Comparison of ENCODE assay signal across 15 cellular contexts in genomic region chr7:73909051-73909941, GRCh38. TPM values are rescaled to one million over a fixed set of nuclear protein-coding genes. Genes with fewer than 3 reads are reported as not detected.
A peak's percentile ranks its signal among the peaks of the same experiment; 100 is the strongest.
DNase-seq lines count a peak whose midpoint lies in the region; ATAC-seq and TF ChIP-seq lines count a peak whose summit lies in the region.
"Had no signal": no experiment of that assay in that cellular context is flagged by ENCODE, and none has a peak within 500 bp of the region (broad histone marks: within the 10 kb centered on the region; RNA-seq: fewer than 3 reads in every experiment).

No MANE protein-coding gene starts in this region.

- H3K4me1 ChIP-seq in Karpas-422 (ENCODE audit: low read length) (peaks cover 6% of the 10 kb centered on the region), left lung (no peaks in the 10 kb centered on the region), MM.1S (ENCODE audit: low read length) (no peaks in the 10 kb centered on the region)
- H3K4me1 ChIP-seq: adrenal gland, gastrocnemius medialis had no signal

- H3K36me3 Mint-ChIP-seq in activated B cell treated with CpG ODN at 0.5 μM for 24 hours (ENCODE audit: low read depth) = no peaks in the 10 kb centered on the region
- H3K36me3 Mint-ChIP-seq: mesothelial cell of epicardium had no signal

- H3K9me2 ChIP-seq in Karpas-422 (replicated peaks; ENCODE audit: insufficient read depth, low read length) (no peaks in the 10 kb centered on the region), MM.1S (replicated peaks; ENCODE audit: insufficient read depth, low read length) (no peaks in the 10 kb centered on the region)

- TF ChIP-seq CTCF in activated B cell treated with CpG ODN at 0.5 μM for 24 hours (IDR thresholded peaks at IDR 0.05) = no peak
- no peak for TF ChIP-seq CTCF in left lung (IDR thresholded peaks at IDR 0.05)
- no peak for TF ChIP-seq CTCF in MM.1S (IDR thresholded peaks at IDR 0.05; ENCODE audit: low read length)

- POLR2A ChIA-PET in activated B cell treated with CpG ODN at 0.5 μM for 24 hours (lab: Charles Lee) = no interaction called here

- H4K20me1 ChIP-seq in Karpas-422 (ENCODE audit: insufficient read depth, low read depth, low read length) = no peaks in the 10 kb centered on the region
- no peaks in the 10 kb centered on the region for H4K20me1 ChIP-seq in MM.1S (ENCODE audit: insufficient read depth, low read length)

- intact Hi-C loops in activated B cell treated with CpG ODN at 0.5 μM for 24 hours (cut with micrococcal nuclease) (no loop called here), left lung (cut with DNase I) (no loop called here)

- H3K4me3 ChIP-seq in Karpas-422 (ENCODE audit: low read length) (no peak overlapping the region), left lung (no peak overlapping the region), MM.1S (ENCODE audit: low read length) (no peak overlapping the region)
- H3K4me3 ChIP-seq: adrenal gland, gastrocnemius medialis, tibial artery had no signal

- H3K9me3 Mint-ChIP-seq in activated B cell treated with CpG ODN at 0.5 μM for 24 hours = no peaks in the 10 kb centered on the region

- peak; percentile 45 for ATAC-seq in activated B cell treated with CpG ODN at 0.5 μM for 24 hours (ENCODE audit: low read depth)
- peak; percentile 62 for ATAC-seq in left lung

- peak; percentile 38 to 48 for DNase-seq in AML-193 (lab: John Stamatoyannopoulos, UW)
- peak; percentile 63 for DNase-seq in Karpas-422
- no peak for DNase-seq in activated B cell treated with CpG ODN at 0.5 μM for 24 hours
- DNase-seq in left lung = peak; percentile 48 to 51
- no peak for DNase-seq in MM.1S
- no peak for DNase-seq in HT-29 (ENCODE audit: low spot score)
- no peak for DNase-seq in NCI-H146 (lab: John Stamatoyannopoulos, UW)
- DNase-seq in NCI-H1417 (lab: John Stamatoyannopoulos, UW) = no peak
- DNase-seq: gastrocnemius medialis, NCI-H1436 treated with DMSO at 0.1 percent for 48 hours, NCI-H69, T-helper 2 cell, tibial artery had no signal

- H3K9ac ChIP-seq in Karpas-422 (ENCODE audit: low read length) = no peak overlapping the region
- no peak overlapping the region for H3K9ac ChIP-seq in MM.1S (ENCODE audit: low read length)

- H3K36me3 ChIP-seq in Karpas-422 (ENCODE audit: insufficient read depth, low read length) (no peaks in the 10 kb centered on the region), left lung (no peaks in the 10 kb centered on the region), MM.1S (replicated peaks; ENCODE audit: insufficient read depth, low read length) (no peaks in the 10 kb centered on the region)
- H3K36me3 ChIP-seq: adrenal gland, gastrocnemius medialis, tibial artery had no signal

- peaks cover 3% of the 10 kb centered on the region for H3K27me3 Mint-ChIP-seq in activated B cell treated with CpG ODN at 0.5 μM for 24 hours

- CTCF ChIA-PET in activated B cell treated with CpG ODN at 0.5 μM for 24 hours (lab: Charles Lee) = no interaction called here

- no peaks in the 10 kb centered on the region for H3K79me2 ChIP-seq in Karpas-422 (ENCODE audit: low read length)
- no peaks in the 10 kb centered on the region for H3K79me2 ChIP-seq in MM.1S (ENCODE audit: low read length)

- peak overlapping the region; percentile 32 for H3K4me3 Mint-ChIP-seq in activated B cell treated with CpG ODN at 0.5 μM for 24 hours
- H3K4me3 Mint-ChIP-seq: mesothelial cell of epicardium had no signal

- no peak overlapping the region for H3K27ac Mint-ChIP-seq in activated B cell treated with CpG ODN at 0.5 μM for 24 hours
- H3K27ac Mint-ChIP-seq: mesothelial cell of epicardium had no signal

- H3K9me3 ChIP-seq in Karpas-422 (ENCODE audit: low read length) (no peaks in the 10 kb centered on the region), left lung (no peaks in the 10 kb centered on the region), MM.1S (replicated peaks; ENCODE audit: insufficient read depth, low read length) (no peaks in the 10 kb centered on the region)
- H3K9me3 ChIP-seq: adrenal gland, gastrocnemius medialis, tibial artery had no signal

- no peaks in the 10 kb centered on the region for H3F3A ChIP-seq in MM.1S (ENCODE audit: insufficient read depth, low read length)

- H3K27ac ChIP-seq in Karpas-422 (ENCODE audit: low read length) (no peak overlapping the region), left lung (no peak overlapping the region), MM.1S (ENCODE audit: low read length) (no peak overlapping the region)
- H3K27ac ChIP-seq: adrenal gland, gastrocnemius medialis had no signal

- H3K4me2 ChIP-seq in Karpas-422 (ENCODE audit: low read depth, low read length, poor library complexity, severe bottlenecking) (no peak overlapping the region), MM.1S (ENCODE audit: low read depth, low read length) (no peak overlapping the region)

- H3K4me1 Mint-ChIP-seq in activated B cell treated with CpG ODN at 0.5 μM for 24 hours = peaks cover 11% of the 10 kb centered on the region

- H2AFZ ChIP-seq in Karpas-422 (ENCODE audit: low read length) = no peak overlapping the region
- no peak overlapping the region for H2AFZ ChIP-seq in MM.1S (ENCODE audit: low read length)

- H3K27me3 ChIP-seq in Karpas-422 (ENCODE audit: low read length) (no peaks in the 10 kb centered on the region), left lung (no peaks in the 10 kb centered on the region), MM.1S (replicated peaks; ENCODE audit: insufficient read depth, low read length) (peaks cover 15% of the 10 kb centered on the region; the same call in 1 of the 2 replicates)
- H3K27me3 ChIP-seq: adrenal gland, gastrocnemius medialis, tibial artery had no signal

RNA-seq across cellular contexts. Expression of gene TMEM270, which starts 48.3 kb away (rescaled TPM):
- total RNA-seq in Karpas-422 (2014; rRNA removed; shearing (Covaris generic); ENCODE audit: low replicate concordance) = not detected in 2 replicates
- total RNA-seq in activated B cell treated with CpG ODN at 0.5 μM for 24 hours = not detected in 2 replicates
- not detected for total RNA-seq in left lung
- total RNA-seq in HT-29 (2014; rRNA removed; shearing (Covaris generic)) = not detected in 2 replicates
- total RNA-seq: adrenal gland, gastrocnemius medialis, mesothelial cell of epicardium had no signal

Comparison
In these comparisons a context has a peak if more than half of its experiments do, and no peak if none do; other contexts are left out.
1. DNase-seq: peak in AML-193 (2 of 2), Karpas-422 (single experiment) and left lung (2 of 2); none in activated B cell treated with CpG ODN at 0.5 μM for 24 hours (single experiment), MM.1S (single experiment), HT-29 (single experiment), NCI-H146 (single experiment) and NCI-H1417 (0 of 3).